In the genomic region with DNA sequence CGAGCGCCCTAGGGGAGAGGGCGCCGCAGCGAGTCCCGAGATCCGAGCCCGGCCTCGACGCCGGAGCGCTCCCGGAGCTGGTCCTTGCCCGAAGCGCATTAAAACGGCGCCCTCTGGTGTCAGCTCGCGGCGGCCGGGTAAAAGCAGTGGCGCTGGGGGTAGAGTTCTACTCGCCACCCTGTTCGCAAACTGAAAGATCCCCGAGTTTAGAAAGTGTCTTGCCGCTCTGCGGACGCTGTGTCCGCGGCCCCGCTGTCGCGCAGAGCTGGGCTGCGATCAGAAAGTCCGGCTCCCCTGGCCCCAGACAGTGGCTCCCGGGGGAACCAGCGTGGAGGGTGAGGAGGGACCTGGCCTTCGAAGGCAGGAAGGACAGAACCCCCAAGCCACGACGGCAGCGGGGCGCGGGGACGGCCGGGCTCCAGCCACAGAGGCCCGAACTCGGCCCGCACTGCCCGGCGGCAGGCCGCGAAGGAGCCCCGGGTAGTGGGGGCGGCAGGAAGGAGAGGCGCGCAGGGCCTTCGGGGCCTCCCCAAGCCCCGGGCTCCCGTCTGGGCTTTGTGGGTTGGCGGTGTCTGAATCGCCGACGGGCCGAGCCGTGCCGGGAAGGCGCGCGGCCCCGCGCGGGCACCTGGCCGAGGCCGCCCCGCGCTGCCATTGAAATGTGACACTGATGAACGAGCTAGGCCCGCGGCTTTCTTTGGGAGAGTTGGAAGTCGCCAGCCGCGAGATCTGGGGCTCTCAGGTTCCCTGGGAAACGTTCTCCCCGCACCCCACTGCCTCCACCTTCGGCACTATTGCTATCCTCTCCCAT, we compare ENCODE assay signal across 8 cellular contexts. TPM values are rescaled to one million over a fixed set of nuclear protein-coding genes. Genes with fewer than 3 reads are reported as not detected.
DNase-seq lines count a peak whose midpoint lies in the region; ATAC-seq and TF ChIP-seq lines count a peak whose summit lies in the region.

No MANE protein-coding gene starts in this region.

- no peaks in the 10 kb centered on the region for H3K27me3 ChIP-seq in RWPE2 (ENCODE audit: insufficient read depth, poor library complexity, severe bottlenecking)
- H3K27me3 ChIP-seq in gastroesophageal sphincter, result no peaks in the 10 kb centered on the region
- peaks cover 51% of the 10 kb centered on the region for H3K27me3 ChIP-seq in neutrophil
- H3K27me3 ChIP-seq in stomach smooth muscle (ENCODE audit: control insufficient read depth in 1 of 2, insufficient read depth in 2 of 2, low read length in 2 of 2), result no peaks in the 10 kb centered on the region

- peak overlapping the region; percentile 28 for H3K4me3 ChIP-seq in RWPE2 (ENCODE audit: severe bottlenecking)
- H3K4me3 ChIP-seq in gastroesophageal sphincter, result peak overlapping the region; percentile 59 to 62
- H3K4me3 ChIP-seq in neutrophil (ENCODE audit: low read depth in 1 of 2, low read length in 1 of 2), result peak overlapping the region; percentile 17 to 54
- H3K4me3 ChIP-seq in stomach smooth muscle (ENCODE audit: low read length in 2 of 2), result peak overlapping the region; percentile 56 to 80

- no peak overlapping the region for H3K27ac Mint-ChIP-seq in activated naive CD4-positive, alpha-beta T cell treated with anti-CD3 and anti-CD28 coated beads for 36 hours

- H3K36me3 ChIP-seq in RWPE2 (ENCODE audit: low read depth) (no peaks in the 10 kb centered on the region), gastroesophageal sphincter (no peaks in the 10 kb centered on the region), neutrophil (no peaks in the 10 kb centered on the region), stomach smooth muscle (ENCODE audit: control insufficient read depth in 2 of 2, insufficient read depth in 2 of 2, low read length in 2 of 2) (no peaks in the 10 kb centered on the region)

- TF ChIP-seq CTCF in RWPE2 (IDR thresholded peaks at IDR 0.05; ENCODE audit: poor library complexity, severe bottlenecking) (peak; percentile 95), gastroesophageal sphincter (IDR thresholded peaks at IDR 0.05) (peak; percentile 88 to 97 (median 90)), neutrophil (IDR thresholded peaks at IDR 0.05) (peak; percentile 37)

- H3K27me3 Mint-ChIP-seq in activated naive CD4-positive, alpha-beta T cell treated with anti-CD3 and anti-CD28 coated beads for 36 hours (ENCODE audit: low read depth), result peaks cover 26% of the 10 kb centered on the region

- peak in 1 of 2 donors; percentile 10 for TF ChIP-seq POLR2A in gastroesophageal sphincter (IDR thresholded peaks at IDR 0.05)

- no peaks in the 10 kb centered on the region for H3K9me3 ChIP-seq in RWPE2 (ENCODE audit: severe bottlenecking)
- no peaks in the 10 kb centered on the region for H3K9me3 ChIP-seq in gastroesophageal sphincter
- H3K9me3 ChIP-seq in neutrophil, result no peaks in the 10 kb centered on the region
- no peaks in the 10 kb centered on the region for H3K9me3 ChIP-seq in stomach smooth muscle (ENCODE audit: control insufficient read depth in 2 of 2, low read length in 2 of 2)

- DNase-seq in HK-2 (ENCODE audit: unreplicated experiment) (peak; percentile 69), RWPE2 (ENCODE audit: low spot score) (peak; percentile 79), NK-92 (lab: John Stamatoyannopoulos, UW; ENCODE audit: unreplicated experiment) (no peak)
- DNase-seq in activated naive CD4-positive, alpha-beta T cell treated with anti-CD3 and anti-CD28 coated beads for 36 hours, result peak; percentile 89

- H3K4me3 Mint-ChIP-seq in activated naive CD4-positive, alpha-beta T cell treated with anti-CD3 and anti-CD28 coated beads for 36 hours, result peak overlapping the region; percentile 62

- no peak overlapping the region for H3K27ac ChIP-seq in RWPE2 (ENCODE audit: poor library complexity, severe bottlenecking)
- peak overlapping the region; percentile 57 to 88 (median 78) for H3K27ac ChIP-seq in gastroesophageal sphincter
- no peak overlapping the region for H3K27ac ChIP-seq in neutrophil
- peak overlapping the region; percentile 75 for H3K27ac ChIP-seq in stomach smooth muscle (ENCODE audit: low read length)

- ATAC-seq in GM18502 (IDR thresholded peaks at IDR 0.05; ENCODE audit: poor library complexity, unreplicated experiment), result peak; percentile 84
- peak; percentile 96 for ATAC-seq in RWPE2 (ENCODE audit: low read depth)
- ATAC-seq in gastroesophageal sphincter, result peak; percentile 89

- H3K9ac ChIP-seq in stomach smooth muscle (ENCODE audit: low read length in 2 of 2), result peak overlapping the region; percentile 78 to 88

- intact Hi-C loops in activated naive CD4-positive, alpha-beta T cell treated with anti-CD3 and anti-CD28 coated beads for 36 hours (cut with micrococcal nuclease), result loop anchor here (1.0 to 10.0 kb wide), 8 partner anchors 64 to 1072 kb away; no protein-coding TSS in a partner anchor

- CTCF ChIA-PET in activated naive CD4-positive, alpha-beta T cell treated with anti-CD3 and anti-CD28 coated beads for 36 hours (lab: Charles Lee), result interaction anchor here (0.6 to 2.8 kb wide), 19 partner anchors 8 to 1185 kb away, joined by 3 to 14 read pairs (median 3); no protein-coding TSS in a partner anchor

- TF ChIP-seq EP300 in gastroesophageal sphincter (IDR thresholded peaks at IDR 0.05), result no peak

- WGBS in gastroesophageal sphincter (ENCODE audit: low coverage in 1 of 2), 2 donors, result 40 to 80% methylated on average over 1 to 4 of the region's 85 CpGs

- H3K4me1 Mint-ChIP-seq in activated naive CD4-positive, alpha-beta T cell treated with anti-CD3 and anti-CD28 coated beads for 36 hours (ENCODE audit: low read depth), result peaks cover 5% of the 10 kb centered on the region

- H3K36me3 Mint-ChIP-seq in activated naive CD4-positive, alpha-beta T cell treated with anti-CD3 and anti-CD28 coated beads for 36 hours (ENCODE audit: low read depth), result no peaks in the 10 kb centered on the region

- H3K9me3 Mint-ChIP-seq in activated naive CD4-positive, alpha-beta T cell treated with anti-CD3 and anti-CD28 coated beads for 36 hours, result no peaks in the 10 kb centered on the region

- H3K4me1 ChIP-seq in RWPE2 (ENCODE audit: insufficient read depth, poor library complexity, severe bottlenecking) (no peaks in the 10 kb centered on the region), gastroesophageal sphincter (peaks cover 0 to 13% (median 0%) of the 10 kb centered on the region in 3 donors), neutrophil (ENCODE audit: control insufficient read depth in 1 of 2, insufficient read depth in 1 of 2, low read depth in 1 of 2, low read length in 1 of 2) (peaks cover 5 to 10% of the 10 kb centered on the region in 2 experiments), stomach smooth muscle (ENCODE audit: control insufficient read depth, insufficient read depth, low read length) (peaks cover 4% of the 10 kb centered on the region)

RNA-seq across cellular contexts. Expression of a gene that starts 39.1 kb away (rescaled TPM):
- 1 to 10 TPM in 1 of 2 experiments, under 1 TPM in 1; 0.98 to 1.1 TPM for total RNA-seq in activated naive CD4-positive, alpha-beta T cell treated with anti-CD3 and anti-CD28 coated beads for 36 hours
- 100 to 1,000 TPM; 123 to 205 (median 149) TPM for total RNA-seq in gastroesophageal sphincter

Comparison
In these comparisons a context has a peak if more than half of its experiments do, and no peak if none do; other contexts are left out.
1. H3K27ac ChIP-seq: peak in gastroesophageal sphincter (4 of 4) and stomach smooth muscle (single experiment); none in RWPE2 (single experiment) and neutrophil (single experiment).
2. CTCF ChIP-seq: peak in every context shown above with its lines; median percentile 95 in RWPE2; 90 in gastroesophageal sphincter; 37 in neutrophil.
3. RNA of a gene that starts 39.1 kb away (total RNA-seq): 123 to 205 TPM in gastroesophageal sphincter; 0.98 to 1.1 TPM in activated naive CD4-positive, alpha-beta T cell treated with anti-CD3 and anti-CD28 coated beads for 36 hours; every median in the first group is over 10 times any median in the second.
4. Peak in every context shown above with its lines, with median percentiles within 50 percentile points of each other: ATAC-seq and H3K4me3 ChIP-seq.